12 cellular contexts compared by ENCODE assay signal in genomic region chr19:33193269-33193863, GRCh38. TPM values are rescaled to one million over a fixed set of nuclear protein-coding genes. Genes with fewer than 3 reads are reported as not detected.
A peak's percentile ranks its signal among the peaks of the same experiment; 100 is the strongest.
DNase-seq lines count a peak whose midpoint lies in the region; ATAC-seq, FAIRE-seq and TF ChIP-seq lines count a peak whose summit lies in the region.
"Had no signal": no experiment of that assay in that cellular context is flagged by ENCODE, and none has a peak within 500 bp of the region (broad histone marks: within the 10 kb centered on the region; RNA-seq: fewer than 3 reads in every experiment).

No MANE protein-coding gene starts in this region.

- H3K27me3 Mint-ChIP-seq in natural killer cell treated with Interleukin-12 subunit alpha and Interleukin-12 subunit beta and Interleukin-15 and Interleukin-18, amount 100 ng/mL, for 72 hours = peaks cover 24 to 33% of the 10 kb centered on the region in 2 donors

- H2AFZ ChIP-seq in ACC112 (ENCODE audit: low read length, unreplicated experiment) = no peak overlapping the region

- no peak overlapping the region for H3K27ac ChIP-seq in ACC112 (ENCODE audit: low read depth, low read length)
- peak overlapping the region in 1 of 2 donors; percentile 55 for H3K27ac ChIP-seq in breast epithelium
- H3K27ac ChIP-seq: spleen, testis had no signal

- H3K36me3 Mint-ChIP-seq in natural killer cell treated with Interleukin-12 subunit alpha and Interleukin-12 subunit beta and Interleukin-15 and Interleukin-18, amount 100 ng/mL, for 72 hours = no peaks in the 10 kb centered on the region

- H3K4me1 ChIP-seq in ACC112 (ENCODE audit: control insufficient read depth, insufficient read depth, low read length, unreplicated experiment) (peaks cover 5% of the 10 kb centered on the region), breast epithelium (peaks cover 0 to 8% of the 10 kb centered on the region in 2 donors)

- H3K4me3 Mint-ChIP-seq in natural killer cell treated with Interleukin-12 subunit alpha and Interleukin-12 subunit beta and Interleukin-15 and Interleukin-18, amount 100 ng/mL, for 72 hours = peak overlapping the region; percentile 67

- no peaks in the 10 kb centered on the region for H3K4me1 Mint-ChIP-seq in natural killer cell treated with Interleukin-12 subunit alpha and Interleukin-12 subunit beta and Interleukin-15 and Interleukin-18, amount 100 ng/mL, for 72 hours (ENCODE audit: low read depth in 2 of 2)

- intact Hi-C loops in breast epithelium (cut with DNase I; ENCODE audit: low total_unique reads) = no loop called here

- H3K27me3 ChIP-seq in ACC112 (ENCODE audit: insufficient read depth, low read length) (no peaks in the 10 kb centered on the region), H7 (ENCODE audit: control insufficient read depth, insufficient read depth, low read length) (peaks cover 10% of the 10 kb centered on the region), breast epithelium (no peaks in the 10 kb centered on the region)
- H3K27me3 ChIP-seq: testis had no signal

- no peak for TF ChIP-seq POLR2A in breast epithelium (IDR thresholded peaks at IDR 0.05)

- TF ChIP-seq CTCF in breast epithelium (IDR thresholded peaks at IDR 0.05) = no peak

- ATAC-seq in natural killer cell treated with Interleukin-12 subunit alpha and Interleukin-12 subunit beta and Interleukin-15 and Interleukin-18, amount 100 ng/mL, for 72 hours = no peak
- ATAC-seq in GM18867 (IDR thresholded peaks at IDR 0.05; ENCODE audit: unreplicated experiment) = no peak

- FAIRE-seq in GM19239 (lab: Jason Lieb, UNC) = no peak

- H3K9me3 Mint-ChIP-seq in natural killer cell treated with Interleukin-12 subunit alpha and Interleukin-12 subunit beta and Interleukin-15 and Interleukin-18, amount 100 ng/mL, for 72 hours = no peaks in the 10 kb centered on the region

- DNase-seq in H7 (no peak), breast epithelium (ENCODE audit: low spot score in 2 of 2) (no peak), middle frontal gyrus (ENCODE audit: extremely low spot score, low spot score) (no peak), GM19239 (ENCODE audit: insufficient read length, low spot score) (no peak), NCI-H2171 (lab: John Stamatoyannopoulos, UW) (no peak)
- DNase-seq in natural killer cell treated with Interleukin-12 subunit alpha and Interleukin-12 subunit beta and Interleukin-15 and Interleukin-18, amount 100 ng/mL, for 72 hours (ENCODE audit: low spot score) = no peak
- DNase-seq: cerebellar nuclear complex had no signal

- H3K27ac Mint-ChIP-seq in natural killer cell treated with Interleukin-12 subunit alpha and Interleukin-12 subunit beta and Interleukin-15 and Interleukin-18, amount 100 ng/mL, for 72 hours = no peak overlapping the region

- no peaks in the 10 kb centered on the region for H3K9me3 ChIP-seq in breast epithelium
- H3K9me3 ChIP-seq: spleen, testis had no signal

- H3K36me3 ChIP-seq in ACC112 (ENCODE audit: insufficient read depth, low read length) = no peaks in the 10 kb centered on the region
- peaks cover 2% of the 10 kb centered on the region for H3K36me3 ChIP-seq in H7 (replicated peaks; ENCODE audit: control insufficient read depth, insufficient read depth, low read length)
- H3K36me3 ChIP-seq in breast epithelium = no peaks in the 10 kb centered on the region

- H3K4me3 ChIP-seq in ACC112 (ENCODE audit: low read depth, low read length) = peak overlapping the region; percentile 45; the same call in 1 of the 2 replicates
- peak overlapping the region; percentile 29 for H3K4me3 ChIP-seq in H7 (ENCODE audit: insufficient read depth, low read depth, low read length)
- peak overlapping the region; percentile 28 to 97 (median 71) for H3K4me3 ChIP-seq in breast epithelium
- H3K4me3 ChIP-seq: testis had no signal

- H3K79me2 ChIP-seq in ACC112 (ENCODE audit: control insufficient read depth, insufficient read depth, low read length, unreplicated experiment) = no peaks in the 10 kb centered on the region

RNA-seq across cellular contexts. Expression of gene LRP3, which starts 0.8 kb away (rescaled TPM):
- 54.8 and 57.7 TPM in 2 replicates for total RNA-seq in H7 (2014; rRNA removed; shearing (Covaris generic))
- total RNA-seq in breast epithelium = 10 to 100 TPM; 15.1 to 29.5 (median 23.8) TPM
- total RNA-seq in natural killer cell treated with Interleukin-12 subunit alpha and Interleukin-12 subunit beta and Interleukin-15 and Interleukin-18, amount 100 ng/mL, for 72 hours = not detected

RNA-seq across cellular contexts. Expression of gene SLC7A10, which starts 32.3 kb away (rescaled TPM):
- 2.4 and 3.0 TPM in 2 replicates for total RNA-seq in H7 (2014; rRNA removed; shearing (Covaris generic))
- 1 to 10 TPM in 2 of 3 donors, not detected in 1; 6.9 to 8.8 TPM for total RNA-seq in breast epithelium
- total RNA-seq in natural killer cell treated with Interleukin-12 subunit alpha and Interleukin-12 subunit beta and Interleukin-15 and Interleukin-18, amount 100 ng/mL, for 72 hours = not detected
- total RNA-seq: M059J had no signal

Comparison
In these comparisons a context has a peak if more than half of its experiments do, and no peak if none do; other contexts are left out.
1. RNA of gene LRP3, which starts 0.8 kb away (total RNA-seq): 54.8 to 57.7 TPM in H7 and 15.1 to 29.5 TPM in breast epithelium; not detected in natural killer cell treated with Interleukin-12 subunit alpha and Interleukin-12 subunit beta and Interleukin-15 and Interleukin-18, amount 100 ng/mL, for 72 hours; every median in the first group is over 10 times any median in the second.
2. Peak in every context shown above with its lines, with median percentiles within 50 percentile points of each other: H3K4me3 ChIP-seq.